ENCODE assay signal across 16 cellular contexts in the genomic region with DNA sequence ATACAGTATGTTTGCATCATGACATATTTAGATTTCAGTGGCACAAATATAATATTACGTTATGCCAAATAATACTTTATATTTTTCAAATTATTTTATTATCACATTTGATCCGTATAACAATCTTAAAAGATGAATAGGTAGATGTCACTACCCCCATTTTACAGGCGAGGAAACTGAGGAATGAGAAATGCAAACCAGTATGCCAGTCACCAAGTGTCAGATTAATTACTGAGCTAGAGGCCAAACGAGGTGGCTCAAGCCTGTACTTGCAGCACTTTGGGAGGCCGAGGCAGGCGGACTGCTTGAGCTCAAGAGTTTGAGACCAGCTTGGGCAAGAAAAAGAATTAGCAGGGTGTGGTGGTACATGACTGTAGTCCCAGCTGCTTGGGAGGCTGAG.
"Had no signal": no experiment of that assay in that cellular context is flagged by ENCODE, and none has a peak within 500 bp of the region (broad histone marks: within the 10 kb centered on the region; RNA-seq: fewer than 3 reads in every experiment).

No MANE protein-coding gene starts in this region.

- DNase-seq: activated B cell treated with CpG ODN at 0.5 μM for 24 hours; activated CD4-positive, alpha-beta T cell treated with anti-CD3 and anti-CD28 coated beads, Interleukin-2, amount 10 ng/mL, durations not matched to agents 24 days and 14 days; activated T-cell treated with anti-CD3 and anti-CD28 coated beads for 4 hours; endodermal cell; left lung; naive B cell; right lobe of liver; stimulated activated CD4-positive, alpha-beta T cell treated with anti-CD3 and anti-CD28 coated beads, Interleukin-1b, Interleukin-23, amount 100 ng/mL, for 48 hours; stimulated activated naive CD8-positive, alpha-beta T cell treated with anti-CD3 and anti-CD28 coated beads, Interleukin-15, Interleukin-2, amounts not matched to agents 100 U/mL and 50 U/mL, for 24 hours; T-helper 2 cell had no signal

- H3K27ac Mint-ChIP-seq: activated B cell treated with CpG ODN at 0.5 μM for 24 hours, naive B cell, progenitor cell of endocrine pancreas had no signal

- H3K36me3 Mint-ChIP-seq: activated naive CD4-positive, alpha-beta T cell treated with anti-CD3 and anti-CD28 coated beads, Interleukin-2, amount 50 U/mL, for 24 hours; naive B cell; type B pancreatic cell had no signal

- H3K27ac ChIP-seq: suprapubic skin had no signal

- H3K27me3 ChIP-seq: right lobe of liver, suprapubic skin had no signal

- H3K27me3 Mint-ChIP-seq: activated naive CD4-positive, alpha-beta T cell treated with anti-CD3 and anti-CD28 coated beads, Interleukin-2, amount 50 U/mL, for 24 hours had no signal

- H3K9me3 Mint-ChIP-seq: activated B cell treated with CpG ODN at 0.5 μM for 24 hours; activated CD4-positive, alpha-beta T cell treated with anti-CD3 and anti-CD28 coated beads, Interleukin-2, amount 10 ng/mL, durations not matched to agents 24 days and 14 days; activated naive CD4-positive, alpha-beta T cell treated with anti-CD3 and anti-CD28 coated beads, Interleukin-2, amount 50 U/mL, for 24 hours; activated T-helper 2 cell treated with anti-CD3 and anti-CD28 coated beads, Interferon-gamma antibody, Interleukin-2, Interleukin-4, amounts not matched to agents 10 μg/mL and 5 μg/mL and 100 μg/mL, durations not matched to agents 14 hours and 24 hours and 36 hours; endodermal cell; type B pancreatic cell had no signal

- H3K9me3 ChIP-seq: left lung, right lobe of liver, suprapubic skin had no signal

- ATAC-seq: esophagus mucosa had no signal

- H3K36me3 ChIP-seq: left lung, right lobe of liver, suprapubic skin had no signal

- H3K4me3 ChIP-seq: left lung, right lobe of liver, suprapubic skin had no signal

- H3K4me3 Mint-ChIP-seq: endodermal cell had no signal
